Comparison of ENCODE assay signal across 8 cellular contexts in genomic region chr6:53062369-53062639, GRCh38. TPM values are rescaled to one million over a fixed set of nuclear protein-coding genes. Genes with fewer than 3 reads are reported as not detected.
A peak's percentile ranks its signal among the peaks of the same experiment; 100 is the strongest.
DNase-seq lines count a peak whose midpoint lies in the region; ATAC-seq, FAIRE-seq and TF ChIP-seq lines count a peak whose summit lies in the region.

No MANE protein-coding gene starts in this region.

- H3K4me1 ChIP-seq in OCI-LY1 (ENCODE audit: insufficient read depth, low read length, severe bottlenecking), result peaks cover 36% of the 10 kb centered on the region
- H3K4me1 ChIP-seq in endothelial cell of umbilical vein (ENCODE audit: control insufficient read depth, extremely low read depth, insufficient read depth, low read length), result peaks cover 20% of the 10 kb centered on the region
- H3K4me1 ChIP-seq in trophoblast cell (ENCODE audit: control insufficient read depth in 1 of 2, insufficient read depth in 2 of 2, low read length in 2 of 2), result peaks cover 0 to 6% of the 10 kb centered on the region in 2 experiments

- no peaks in the 10 kb centered on the region for H3K27me3 ChIP-seq in OCI-LY1 (ENCODE audit: insufficient read depth, low read length)
- no peaks in the 10 kb centered on the region for H3K27me3 ChIP-seq in endothelial cell of umbilical vein (ENCODE audit: control insufficient read depth in 2 of 2, insufficient read depth in 2 of 2, low read length in 2 of 2)
- no peaks in the 10 kb centered on the region for H3K27me3 ChIP-seq in trophoblast cell (ENCODE audit: insufficient read depth, low read length)

- no peak overlapping the region for H2BK12ac ChIP-seq in trophoblast cell (ENCODE audit: low read length)

- H2BK120ac ChIP-seq in trophoblast cell (ENCODE audit: insufficient read depth, low read length, poor library complexity), result no peak overlapping the region

- no peak for FAIRE-seq in endothelial cell of umbilical vein (lab: Jason Lieb, UNC)

- POLR2A ChIA-PET in endothelial cell of umbilical vein (lab: Charles Lee), result no interaction called here

- H3K23ac ChIP-seq in trophoblast cell (ENCODE audit: low read length), result no peak overlapping the region

- no peak overlapping the region for H4K91ac ChIP-seq in trophoblast cell (ENCODE audit: low read depth, low read length)

- no peak overlapping the region for H3K4ac ChIP-seq in trophoblast cell (ENCODE audit: low read depth, low read length)

- H3K18ac ChIP-seq in trophoblast cell (ENCODE audit: low read length), result no peak overlapping the region

- no peak overlapping the region for H4K8ac ChIP-seq in trophoblast cell (ENCODE audit: low read depth, low read length)

- no peak overlapping the region for H3K27ac ChIP-seq in OCI-LY1 (ENCODE audit: low read depth, low read length, poor library complexity, severe bottlenecking)
- no peak overlapping the region for H3K27ac ChIP-seq in endothelial cell of umbilical vein (ENCODE audit: insufficient read depth, low read depth, low read length)
- no peak overlapping the region for H3K27ac ChIP-seq in trophoblast cell (ENCODE audit: low read depth, low read length)

- DNase-seq in ELR (ENCODE audit: low read depth), result peak; percentile 13
- DNase-seq in endothelial cell of umbilical vein (ENCODE audit: low read depth, low spot score), result no peak
- no peak for DNase-seq in trophoblast cell
- no peak for DNase-seq in Kasumi-1 (lab: John Stamatoyannopoulos, UW)
- DNase-seq in hepatic stellate cell (ENCODE audit: low spot score), result no peak

- no peaks in the 10 kb centered on the region for H3F3A ChIP-seq in OCI-LY1 (ENCODE audit: insufficient read depth, low read length)

- TF ChIP-seq POLR2A in endothelial cell of umbilical vein (IDR thresholded peaks at IDR 0.05; ENCODE audit: low read depth, low read length), result no peak

- no peak overlapping the region for H2BK5ac ChIP-seq in trophoblast cell (ENCODE audit: low read depth, low read length, poor library complexity)

- H2AK5ac ChIP-seq in trophoblast cell (ENCODE audit: low read length), result no peak overlapping the region

- no peaks in the 10 kb centered on the region for H3K9me3 ChIP-seq in OCI-LY1 (ENCODE audit: low read length)
- H3K9me3 ChIP-seq in endothelial cell of umbilical vein (replicated peaks; ENCODE audit: control insufficient read depth, insufficient read depth, low read length), result no peaks in the 10 kb centered on the region
- H3K9me3 ChIP-seq in trophoblast cell (ENCODE audit: insufficient read depth, low read depth, low read length), result no peaks in the 10 kb centered on the region

- no peak for ATAC-seq in HG03571 (IDR thresholded peaks at IDR 0.05; ENCODE audit: unreplicated experiment)
- ATAC-seq in GM21528 (IDR thresholded peaks at IDR 0.05; ENCODE audit: low FRiP score, unreplicated experiment), result no peak

- H3K4me2 ChIP-seq in OCI-LY1 (ENCODE audit: low read length) (peak overlapping the region; percentile 86), endothelial cell of umbilical vein (ENCODE audit: insufficient read depth, low read length) (peak overlapping the region; percentile 79), trophoblast cell (ENCODE audit: low read length) (peak overlapping the region; percentile 49)

- H2AFZ ChIP-seq in OCI-LY1 (ENCODE audit: low read length) (no peak overlapping the region), endothelial cell of umbilical vein (ENCODE audit: low read depth, low read length) (peak overlapping the region; percentile 81), trophoblast cell (ENCODE audit: insufficient read depth, low read length, poor library complexity) (no peak overlapping the region)

- no peaks in the 10 kb centered on the region for H3K9me2 ChIP-seq in OCI-LY1 (ENCODE audit: low read depth, low read length)

- intact Hi-C loops in endothelial cell of umbilical vein (cut with micrococcal nuclease), result no loop called here

- H4K12ac ChIP-seq in trophoblast cell (ENCODE audit: low read depth, low read length), result no peak overlapping the region

- H3K4me3 ChIP-seq in OCI-LY1 (ENCODE audit: low read depth, low read length, poor library complexity, severe bottlenecking) (peak overlapping the region; percentile 65), endothelial cell of umbilical vein (replicated peaks in 1 of 3; ENCODE audit: insufficient read depth in 1 of 3, low read depth in 1 of 3, low read length in 3 of 3) (no peak overlapping the region), trophoblast cell (ENCODE audit: low read depth, low read length) (no peak overlapping the region)

- no CpG with 5 or more reads among the region's 4 CpGs for WGBS in trophoblast cell (ENCODE audit: extremely low coverage, insufficient coverage, insufficient read length)

- no peaks in the 10 kb centered on the region for H3K36me3 ChIP-seq in OCI-LY1 (ENCODE audit: insufficient read depth, low read length)
- H3K36me3 ChIP-seq in endothelial cell of umbilical vein (ENCODE audit: control insufficient read depth in 2 of 2, extremely low read depth in 1 of 2, insufficient read depth in 2 of 2, low read length in 2 of 2), result no peaks in the 10 kb centered on the region
- H3K36me3 ChIP-seq in trophoblast cell (ENCODE audit: control insufficient read depth in 1 of 2, insufficient read depth in 2 of 2, low read length in 2 of 2), result no peaks in the 10 kb centered on the region

- TF ChIP-seq CTCF in OCI-LY1 (IDR thresholded peaks at IDR 0.05; ENCODE audit: low read length) (no peak), endothelial cell of umbilical vein (IDR thresholded peaks at IDR 0.05; ENCODE audit: extremely low read depth in 1 of 2, insufficient read depth in 1 of 2, low read depth in 1 of 2, low read length in 2 of 2) (no peak)

- H4K20me1 ChIP-seq in OCI-LY1 (ENCODE audit: insufficient read depth, low read length) (no peaks in the 10 kb centered on the region), endothelial cell of umbilical vein (replicated peaks; ENCODE audit: control insufficient read depth, extremely low read depth, insufficient read depth, low read length) (no peaks in the 10 kb centered on the region)

- H3K9me1 ChIP-seq in endothelial cell of umbilical vein (replicated peaks; ENCODE audit: control insufficient read depth, extremely low read depth, insufficient read depth, low read length), result no peaks in the 10 kb centered on the region

- H3K79me1 ChIP-seq in trophoblast cell (ENCODE audit: low read length), result peaks cover 10% of the 10 kb centered on the region

- no peak overlapping the region for H3K14ac ChIP-seq in trophoblast cell (ENCODE audit: low read length)

- BruUV-seq in endothelial cell of umbilical vein (replicated peaks; lab: Mats Ljungman, UMichigan), result no TSS peak

- H3K79me2 ChIP-seq in OCI-LY1 (ENCODE audit: insufficient read depth, low read length) (no peaks in the 10 kb centered on the region), endothelial cell of umbilical vein (ENCODE audit: control insufficient read depth, insufficient read depth, low read length) (peaks cover 25% of the 10 kb centered on the region), trophoblast cell (ENCODE audit: control insufficient read depth, insufficient read depth, low read length, poor library complexity) (peaks cover 12% of the 10 kb centered on the region)

- H3K9ac ChIP-seq in OCI-LY1 (ENCODE audit: low read length), result no peak overlapping the region; the same call in 1 of the 2 replicates
- H3K9ac ChIP-seq in endothelial cell of umbilical vein (replicated peaks; ENCODE audit: extremely low read depth, insufficient read depth, low read length), result peak overlapping the region; percentile 85
- no peak overlapping the region for H3K9ac ChIP-seq in trophoblast cell (ENCODE audit: low read length)

- dilution Hi-C loops in endothelial cell of umbilical vein (cut with MboI; ENCODE audit: extremely low pct_ligation_motif_present, low sequenced_read_pairs), result no loop called here

- CTCF ChIA-PET in endothelial cell of umbilical vein (lab: Charles Lee), result no interaction called here

TF ChIP-seq in endothelial cell of umbilical vein, 7 proteins besides CTCF, POLR2A, EP300 and RAD21:
- TF ChIP-seq GATA2 (IDR thresholded peaks at IDR 0.05; ENCODE audit: insufficient read depth, insufficient read length, low read depth, low read length) (no peak), POLR2AphosphoS5 (IDR thresholded peaks at IDR 0.05; ENCODE audit: insufficient read depth, low read depth, low read length) (no peak), MYC (IDR thresholded peaks at IDR 0.05; ENCODE audit: low read depth, low read length) (no peak), EZH2 (IDR thresholded peaks at IDR 0.05; ENCODE audit: borderline replicate concordance, low read depth, low read length, severe bottlenecking) (no peak), MAX (IDR thresholded peaks at IDR 0.05; ENCODE audit: insufficient read depth, insufficient read length) (no peak), FOS (IDR thresholded peaks at IDR 0.05; ENCODE audit: borderline replicate concordance, insufficient read depth, low read length) (no peak)

RNA-seq across cellular contexts. Expression of gene CILK1, which starts 0.7 kb away (rescaled TPM):
- 9.0 and 9.3 TPM in 2 replicates for total RNA-seq in endothelial cell of umbilical vein
- 4.2 and 5.1 TPM in 2 replicates for polyA plus RNA-seq in endothelial cell of umbilical vein
- polyA plus RNA-seq in endothelial cell of umbilical vein (2011; cell fraction: cytosol; rRNA removed), result 5.1 and 5.2 TPM in 2 replicates
- polyA plus RNA-seq in endothelial cell of umbilical vein (2011; cell fraction: nucleus; rRNA removed), result 6.1 and 6.3 TPM in 2 replicates
- polyA plus RNA-seq in endothelial cell of umbilical vein (2012), result 3.8 and 5.4 TPM in 2 replicates
- polyA minus RNA-seq in endothelial cell of umbilical vein, result 7.1 and 7.7 TPM in 2 replicates
- 4.6 TPM for polyA minus RNA-seq in endothelial cell of umbilical vein (2011; cell fraction: cytosol; rRNA and poly(A)+ RNA removed)
- polyA minus RNA-seq in endothelial cell of umbilical vein (2011; cell fraction: nucleus; rRNA and poly(A)+ RNA removed), result 3.9 and 5.4 TPM in 2 replicates
- 17.1 and 17.2 TPM in 2 replicates for polyA plus RNA-seq in trophoblast cell (2013)

RNA-seq across cellular contexts. Expression of gene FBXO9, which starts 2.9 kb away (rescaled TPM):
- 58.9 and 67.3 TPM in 2 replicates for total RNA-seq in endothelial cell of umbilical vein
- 48.1 and 63.5 TPM in 2 replicates for polyA plus RNA-seq in endothelial cell of umbilical vein
- 30.5 and 46.4 TPM in 2 replicates for polyA plus RNA-seq in endothelial cell of umbilical vein (2011; cell fraction: cytosol; rRNA removed)
- polyA plus RNA-seq in endothelial cell of umbilical vein (2011; cell fraction: nucleus; rRNA removed), result 142 and 143 TPM in 2 replicates
- polyA plus RNA-seq in endothelial cell of umbilical vein (2012), result 28.1 and 47.1 TPM in 2 replicates
- polyA minus RNA-seq in endothelial cell of umbilical vein, result 66.1 and 77.9 TPM in 2 replicates
- polyA minus RNA-seq in endothelial cell of umbilical vein (2011; cell fraction: cytosol; rRNA and poly(A)+ RNA removed), result 36.6 TPM
- polyA minus RNA-seq in endothelial cell of umbilical vein (2011; cell fraction: nucleus; rRNA and poly(A)+ RNA removed), result 30.5 and 45.9 TPM in 2 replicates
- polyA plus RNA-seq in trophoblast cell (2013), result 56.4 and 57.2 TPM in 2 replicates
